In the genomic region with DNA sequence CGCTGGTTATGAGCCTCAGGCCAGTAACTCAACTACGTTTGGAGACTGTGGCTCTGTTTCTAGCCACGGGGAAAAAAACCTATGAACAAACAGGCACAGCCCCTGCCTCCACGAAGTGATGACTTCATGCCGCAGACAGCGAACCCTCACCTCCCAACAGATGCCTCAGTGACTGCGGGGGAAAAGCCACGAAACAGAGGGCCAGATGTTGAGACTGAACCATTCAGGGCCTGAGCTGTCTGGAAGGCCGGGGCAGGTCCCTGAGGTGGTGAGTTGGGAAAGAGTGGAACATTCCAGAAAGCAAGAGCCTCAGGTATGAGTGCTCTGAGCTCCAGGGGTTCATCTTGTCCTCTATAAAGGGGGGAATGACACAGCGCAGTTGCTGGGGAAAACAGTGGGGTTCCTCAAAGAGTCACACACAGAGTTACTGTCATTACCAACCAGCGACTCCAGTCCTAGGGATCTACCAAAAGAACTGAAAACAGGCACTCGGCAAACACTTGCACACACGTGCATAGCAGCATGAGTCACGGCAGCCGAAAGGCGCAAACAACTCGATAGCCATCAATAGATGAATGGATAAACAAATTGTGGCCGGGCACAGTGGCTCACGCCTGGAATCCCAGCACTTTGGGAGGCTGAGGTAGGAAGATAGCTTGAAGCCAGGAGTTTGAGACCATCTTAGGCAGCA, we compare ENCODE assay signal across 18 cellular contexts. TPM values are rescaled to one million over a fixed set of nuclear protein-coding genes. Genes with fewer than 3 reads are reported as not detected.
A peak's percentile ranks its signal among the peaks of the same experiment; 100 is the strongest.
DNase-seq lines count a peak whose midpoint lies in the region; ATAC-seq and TF ChIP-seq lines count a peak whose summit lies in the region.
"Had no signal": no experiment of that assay in that cellular context is flagged by ENCODE, and none has a peak within 500 bp of the region (broad histone marks: within the 10 kb centered on the region; RNA-seq: fewer than 3 reads in every experiment).

No MANE protein-coding gene starts in this region.

- peaks cover 2% of the 10 kb centered on the region for H3K27me3 Mint-ChIP-seq in endodermal cell (ENCODE audit: insufficient read depth)
- H3K27me3 Mint-ChIP-seq: activated CD4-positive, alpha-beta memory T cell treated with anti-CD3 and anti-CD28 coated beads, Interleukin-2, amount 10 ng/mL, durations not matched to agents 7 days and 5 days; activated T-helper 17 cell treated with anti-CD3 and anti-CD28 coated beads, Interleukin-2, amount 50 U/mL, for 72 hours had no signal

- no peaks in the 10 kb centered on the region for H3K27me3 ChIP-seq in endodermal cell (ENCODE audit: control insufficient read depth, insufficient read depth, low read length, poor library complexity, severe bottlenecking)
- H3K27me3 ChIP-seq: ovary had no signal

- H3K4me3 ChIP-seq in endodermal cell (ENCODE audit: low read length): no peak overlapping the region
- H3K4me3 ChIP-seq in skeletal muscle cell (ENCODE audit: low read depth, low read length): no peak overlapping the region
- H3K4me3 ChIP-seq: mucosa of descending colon, ovary had no signal

- peak overlapping the region; percentile 80 for H3K27ac Mint-ChIP-seq in endodermal cell
- H3K27ac Mint-ChIP-seq: activated CD4-positive, alpha-beta memory T cell treated with anti-CD3 and anti-CD28 coated beads, Interleukin-2, amount 10 ng/mL, durations not matched to agents 7 days and 5 days; activated T-helper 17 cell treated with anti-CD3 and anti-CD28 coated beads, Interleukin-2, amount 50 U/mL, for 72 hours; CD8-positive, alpha-beta T cell had no signal

- peaks cover 4% of the 10 kb centered on the region for H3K36me3 Mint-ChIP-seq in endodermal cell (ENCODE audit: low read depth)
- H3K36me3 Mint-ChIP-seq: CD8-positive, alpha-beta T cell had no signal

- no peaks in the 10 kb centered on the region for H3K36me3 ChIP-seq in endodermal cell (ENCODE audit: control insufficient read depth, insufficient read depth, low read length)
- H3K36me3 ChIP-seq: ovary had no signal

- H3K4me1 ChIP-seq in endodermal cell (ENCODE audit: control insufficient read depth, insufficient read depth, low read length): no peaks in the 10 kb centered on the region

- DNase-seq in NCI-H146 (lab: John Stamatoyannopoulos, UW): peak; percentile 9
- no peak for DNase-seq in NCI-H146 treated with DMSO at 0.1 percent for 48 hours (lab: John Stamatoyannopoulos, UW; ENCODE audit: unreplicated experiment)
- peak; percentile 27 for DNase-seq in NCI-H2171 (lab: John Stamatoyannopoulos, UW)
- no peak for DNase-seq in endodermal cell
- DNase-seq in skeletal muscle cell (ENCODE audit: low read depth): peak; percentile 21
- no peak for DNase-seq in activated CD4-positive, alpha-beta T cell treated with anti-CD3 and anti-CD28 coated beads, Interleukin-2, amount 50 U/mL, for 1 hour
- DNase-seq: activated CD4-positive, alpha-beta memory T cell treated with anti-CD3 and anti-CD28 coated beads, Interleukin-2, amount 10 ng/mL, durations not matched to agents 7 days and 5 days; anterior cingulate cortex; CD8-positive, alpha-beta T cell; cortex of kidney; GOT3; mucosa of descending colon; NCI-H1048; ovary; stimulated activated CD4-positive, alpha-beta T cell treated with anti-CD3 and anti-CD28 coated beads, Interleukin-15, amount 100 ng/mL, for 24 hours had no signal

- WGBS in endodermal cell (ENCODE audit: insufficient coverage in 1 of 2, insufficient read length in 1 of 2), 2 experiments: 86 to 90% methylated on average over 18 to 19 of the region's 19 CpGs

- TF ChIP-seq CTCF in endodermal cell (conservative IDR thresholded peaks at IDR 0.05): no peak

- no peaks in the 10 kb centered on the region for H3K4me1 Mint-ChIP-seq in endodermal cell
- H3K4me1 Mint-ChIP-seq: activated CD4-positive, alpha-beta memory T cell treated with anti-CD3 and anti-CD28 coated beads, Interleukin-2, amount 10 ng/mL, durations not matched to agents 7 days and 5 days; activated T-helper 17 cell treated with anti-CD3 and anti-CD28 coated beads, Interleukin-2, amount 50 U/mL, for 72 hours had no signal

- TF ChIP-seq POLR2A in GM18505 (IDR thresholded peaks at IDR 0.05; ENCODE audit: borderline replicate concordance, extremely low read depth, insufficient read depth, insufficient read length): no peak

- H3K9me3 Mint-ChIP-seq in endodermal cell: no peaks in the 10 kb centered on the region
- H3K9me3 Mint-ChIP-seq: activated CD4-positive, alpha-beta memory T cell treated with anti-CD3 and anti-CD28 coated beads, Interleukin-2, amount 10 ng/mL, durations not matched to agents 7 days and 5 days; activated T-helper 17 cell treated with anti-CD3 and anti-CD28 coated beads, Interleukin-2, amount 50 U/mL, for 72 hours; CD8-positive, alpha-beta T cell had no signal

- no peak overlapping the region for H3K27ac ChIP-seq in endodermal cell (ENCODE audit: low read depth, low read length)
- H3K27ac ChIP-seq: ovary had no signal

- H3K9ac ChIP-seq in endodermal cell (ENCODE audit: extremely low read depth, low read length, poor library complexity, severe bottlenecking): no peak overlapping the region

- no peaks in the 10 kb centered on the region for H3K9me3 ChIP-seq in endodermal cell (ENCODE audit: control insufficient read depth, low read length)
- H3K9me3 ChIP-seq: mucosa of descending colon, ovary had no signal

- H3K4me3 Mint-ChIP-seq in endodermal cell: no peak overlapping the region
- H3K4me3 Mint-ChIP-seq: activated CD4-positive, alpha-beta memory T cell treated with anti-CD3 and anti-CD28 coated beads, Interleukin-2, amount 10 ng/mL, durations not matched to agents 7 days and 5 days; activated T-helper 17 cell treated with anti-CD3 and anti-CD28 coated beads, Interleukin-2, amount 50 U/mL, for 72 hours; CD8-positive, alpha-beta T cell had no signal

- no peak for ATAC-seq in GM18505 (IDR thresholded peaks at IDR 0.05; ENCODE audit: unreplicated experiment)
- ATAC-seq in GM21619 (IDR thresholded peaks at IDR 0.05; ENCODE audit: unreplicated experiment): no peak
- ATAC-seq: activated T-helper 17 cell treated with anti-CD3 and anti-CD28 coated beads, Interleukin-2, amount 50 U/mL, for 72 hours; CD8-positive, alpha-beta T cell; mucosa of descending colon had no signal

RNA-seq across cellular contexts. Expression of gene PLPP7, which starts 15.3 kb away (rescaled TPM):
- total RNA-seq in endodermal cell: 1 to 10 TPM; 4.1 to 5.6 TPM
- polyA plus RNA-seq in endodermal cell (2013, experiment 1 of 2): 3.6 TPM
- polyA plus RNA-seq in endodermal cell (2013, experiment 2 of 2): 3.0 TPM
- total RNA-seq: activated CD4-positive, alpha-beta memory T cell treated with anti-CD3 and anti-CD28 coated beads, Interleukin-2, amount 10 ng/mL, durations not matched to agents 7 days and 5 days; activated T-helper 17 cell treated with anti-CD3 and anti-CD28 coated beads, Interleukin-2, amount 50 U/mL, for 72 hours; CD8-positive, alpha-beta T cell had no signal

RNA-seq across cellular contexts. Expression of gene FAM78A, which starts 28.5 kb away (rescaled TPM):
- total RNA-seq in endodermal cell: 1 to 10 TPM; 5.5 to 5.6 TPM
- 3.0 TPM for polyA plus RNA-seq in endodermal cell (2013, experiment 1 of 2)
- 2.8 TPM for polyA plus RNA-seq in endodermal cell (2013, experiment 2 of 2)

Comparison
In these comparisons a context has a peak if more than half of its experiments do, and no peak if none do; other contexts are left out.
1. DNase-seq: peak in NCI-H146 (single experiment), NCI-H2171 (single experiment) and skeletal muscle cell (single experiment); none in NCI-H146 treated with DMSO at 0.1 percent for 48 hours (single experiment), endodermal cell (single experiment) and activated CD4-positive, alpha-beta T cell treated with anti-CD3 and anti-CD28 coated beads, Interleukin-2, amount 50 U/mL, for 1 hour (single experiment).